ENCODE assay signal across 1 cellular context in the genomic region with DNA sequence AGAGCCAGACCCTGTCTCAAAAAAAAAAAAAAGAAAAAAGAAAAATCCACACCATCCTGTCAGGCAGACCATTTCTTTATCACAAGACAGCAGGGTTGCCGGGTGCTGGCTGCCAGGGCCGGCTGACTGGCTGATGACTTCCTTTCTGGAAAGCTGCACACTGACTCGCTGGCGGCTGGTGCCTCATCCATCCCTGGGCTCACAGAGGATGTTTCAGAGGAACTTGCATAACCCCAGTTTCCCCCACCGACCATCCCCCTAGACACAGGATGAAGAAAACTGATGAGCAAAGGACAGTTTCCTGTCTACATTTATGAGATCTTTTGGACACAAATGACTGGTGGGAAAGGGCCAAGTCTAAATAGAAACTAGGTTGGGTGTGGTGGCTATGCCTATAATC.
TF ChIP-seq lines count a peak whose summit lies in the region.

No MANE protein-coding gene starts in this region.

TF ChIP-seq in WTC11, 78 proteins besides CTCF, POLR2A, EP300 and RAD21 (continued from another document):
- TF ChIP-seq HMGXB4 (CRISPR knock-in tag; IDR thresholded peaks at IDR 0.05) (no peak), ATF2 (CRISPR knock-in tag; IDR thresholded peaks at IDR 0.05; ENCODE audit: borderline replicate concordance, low read depth) (no peak), ZNF219 (CRISPR knock-in tag; IDR thresholded peaks at IDR 0.05; ENCODE audit: borderline replicate concordance) (no peak), ZNF121 (CRISPR knock-in tag; IDR thresholded peaks at IDR 0.05) (no peak), ZMAT4 (CRISPR knock-in tag; IDR thresholded peaks at IDR 0.05) (no peak), ZNF671 (CRISPR knock-in tag; IDR thresholded peaks at IDR 0.05) (no peak), FOXP4 (CRISPR knock-in tag; IDR thresholded peaks at IDR 0.05) (no peak)
- TF ChIP-seq, protein P1, sequence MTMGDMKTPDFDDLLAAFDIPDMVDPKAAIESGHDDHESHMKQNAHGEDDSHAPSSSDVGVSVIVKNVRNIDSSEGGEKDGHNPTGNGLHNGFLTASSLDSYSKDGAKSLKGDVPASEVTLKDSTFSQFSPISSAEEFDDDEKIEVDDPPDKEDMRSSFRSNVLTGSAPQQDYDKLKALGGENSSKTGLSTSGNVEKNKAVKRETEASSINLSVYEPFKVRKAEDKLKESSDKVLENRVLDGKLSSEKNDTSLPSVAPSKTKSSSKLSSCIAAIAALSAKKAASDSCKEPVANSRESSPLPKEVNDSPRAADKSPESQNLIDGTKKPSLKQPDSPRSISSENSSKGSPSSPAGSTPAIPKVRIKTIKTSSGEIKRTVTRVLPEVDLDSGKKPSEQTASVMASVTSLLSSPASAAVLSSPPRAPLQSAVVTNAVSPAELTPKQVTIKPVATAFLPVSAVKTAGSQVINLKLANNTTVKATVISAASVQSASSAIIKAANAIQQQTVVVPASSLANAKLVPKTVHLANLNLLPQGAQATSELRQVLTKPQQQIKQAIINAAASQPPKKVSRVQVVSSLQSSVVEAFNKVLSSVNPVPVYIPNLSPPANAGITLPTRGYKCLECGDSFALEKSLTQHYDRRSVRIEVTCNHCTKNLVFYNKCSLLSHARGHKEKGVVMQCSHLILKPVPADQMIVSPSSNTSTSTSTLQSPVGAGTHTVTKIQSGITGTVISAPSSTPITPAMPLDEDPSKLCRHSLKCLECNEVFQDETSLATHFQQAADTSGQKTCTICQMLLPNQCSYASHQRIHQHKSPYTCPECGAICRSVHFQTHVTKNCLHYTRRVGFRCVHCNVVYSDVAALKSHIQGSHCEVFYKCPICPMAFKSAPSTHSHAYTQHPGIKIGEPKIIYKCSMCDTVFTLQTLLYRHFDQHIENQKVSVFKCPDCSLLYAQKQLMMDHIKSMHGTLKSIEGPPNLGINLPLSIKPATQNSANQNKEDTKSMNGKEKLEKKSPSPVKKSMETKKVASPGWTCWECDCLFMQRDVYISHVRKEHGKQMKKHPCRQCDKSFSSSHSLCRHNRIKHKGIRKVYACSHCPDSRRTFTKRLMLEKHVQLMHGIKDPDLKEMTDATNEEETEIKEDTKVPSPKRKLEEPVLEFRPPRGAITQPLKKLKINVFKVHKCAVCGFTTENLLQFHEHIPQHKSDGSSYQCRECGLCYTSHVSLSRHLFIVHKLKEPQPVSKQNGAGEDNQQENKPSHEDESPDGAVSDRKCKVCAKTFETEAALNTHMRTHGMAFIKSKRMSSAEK (CRISPR knock-in tag; IDR thresholded peaks at IDR 0.05; ENCODE audit: borderline replicate concordance) = no peak
TF ChIP-seq in WTC11: peak in this region for 0.
